ENCODE assay signal across 1 cellular context in genomic region chr4:183444149-183444952, GRCh38.
TF ChIP-seq lines count a peak whose summit lies in the region.

Gene CDKN2AIP (plus strand): TSS chr4:183444636. CDS start chr4:183444798, 162 bp downstream.

TF ChIP-seq in HEK293, 187 proteins besides CTCF, POLR2A, EP300 and RAD21 (continued from another document):
- TF ChIP-seq ZNF292 (tag by site-specific recombination; IDR thresholded peaks at IDR 0.05; ENCODE audit: borderline replicate concordance, low read depth) (no peak), ZNF362 (tag by site-specific recombination; IDR thresholded peaks at IDR 0.05) (no peak), PRDM2 (tag by site-specific recombination; IDR thresholded peaks at IDR 0.05; ENCODE audit: borderline replicate concordance) (no peak), YY2 (tag by site-specific recombination; IDR thresholded peaks at IDR 0.05) (no peak), ZNF398 (tag by site-specific recombination; IDR thresholded peaks at IDR 0.05) (peak; percentile 75; the same call in 1 of the 2 replicates), TRIM28 (IDR thresholded peaks at IDR 0.05; ENCODE audit: borderline replicate concordance, low read length) (no peak; the same call in 1 of the 2 replicates), ZIC2 (tag by site-specific recombination; IDR thresholded peaks at IDR 0.05) (peak; percentile 74; the same call in 1 of the 2 replicates), ZNF558 (tag by site-specific recombination; IDR thresholded peaks at IDR 0.05) (no peak), KLF8 (tag by site-specific recombination; IDR thresholded peaks at IDR 0.05) (peak; percentile 90; the same call in 1 of the 2 replicates), ZNF19 (tag by site-specific recombination; IDR thresholded peaks at IDR 0.05; ENCODE audit: low read depth) (no peak), ZNF302 (tag by site-specific recombination; IDR thresholded peaks at IDR 0.05; ENCODE audit: low read depth) (no peak), SCRT2 (tag by site-specific recombination; IDR thresholded peaks at IDR 0.05) (no peak), ZBTB26 (tag by site-specific recombination; optimal IDR thresholded peaks at IDR 0.05) (peak; percentile 85), ZNF610 (tag by site-specific recombination; IDR thresholded peaks at IDR 0.05; ENCODE audit: borderline replicate concordance) (0 out of 2 replicates have a peak, but pooled peaks have one; percentile 28), OSR2 (tag by site-specific recombination; IDR thresholded peaks at IDR 0.05) (no peak), PATZ1 (tag by site-specific recombination; IDR thresholded peaks at IDR 0.05) (peak; percentile 44), ZNF16 (tag by site-specific recombination; IDR thresholded peaks at IDR 0.05; ENCODE audit: low read depth) (no peak), ZNF623 (tag by site-specific recombination; IDR thresholded peaks at IDR 0.05) (no peak), EGR2 (tag by site-specific recombination; IDR thresholded peaks at IDR 0.05; ENCODE audit: low read depth) (peak; percentile 70), ZNF280C (tag by site-specific recombination; IDR thresholded peaks at IDR 0.05) (no peak), ZFHX2 (tag by site-specific recombination; conservative IDR thresholded peaks at IDR 0.05) (peak; percentile 94), ZNF174 (tag by site-specific recombination; IDR thresholded peaks at IDR 0.05) (no peak), ZSCAN30 (tag by site-specific recombination; IDR thresholded peaks at IDR 0.05) (peak; percentile 31; the same call in 1 of the 2 replicates), ZBTB1 (tag by site-specific recombination; IDR thresholded peaks at IDR 0.05) (no peak)
